19 cellular contexts compared by ENCODE assay signal in the genomic region with DNA sequence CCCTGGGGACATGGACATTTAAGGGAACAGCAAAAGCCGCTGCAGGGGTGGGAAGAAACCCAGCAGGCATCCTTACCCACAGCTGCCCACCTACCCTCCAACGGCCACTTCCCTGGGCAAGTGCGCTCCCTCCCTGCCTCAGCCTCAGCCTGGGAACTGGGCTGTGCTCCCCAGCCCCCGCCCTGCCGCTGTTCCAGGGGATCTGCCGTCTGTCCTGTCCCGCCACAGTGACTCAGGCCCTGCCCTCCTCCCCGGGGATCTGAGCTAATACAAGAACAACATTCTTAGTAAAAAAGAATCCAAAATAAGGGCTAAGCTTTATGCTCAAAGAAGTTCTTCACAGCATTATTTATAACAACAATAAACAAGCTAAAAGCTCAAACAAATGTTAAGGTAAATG. TPM values are rescaled to one million over a fixed set of nuclear protein-coding genes. Genes with fewer than 3 reads are reported as not detected.
DNase-seq lines count a peak whose midpoint lies in the region; ATAC-seq and TF ChIP-seq lines count a peak whose summit lies in the region.
"Had no signal": no experiment of that assay in that cellular context is flagged by ENCODE, and none has a peak within 500 bp of the region (broad histone marks: within the 10 kb centered on the region; RNA-seq: fewer than 3 reads in every experiment).

No MANE protein-coding gene starts in this region.

- H3K36me3 ChIP-seq in brain microvascular endothelial cell (replicated peaks) (no peaks in the 10 kb centered on the region), right atrium auricular region (no peaks in the 10 kb centered on the region), tibial nerve (no peaks in the 10 kb centered on the region)
- H3K36me3 ChIP-seq: spleen had no signal

- H3K9me3 ChIP-seq in right atrium auricular region (no peaks in the 10 kb centered on the region), tibial nerve (no peaks in the 10 kb centered on the region)
- H3K9me3 ChIP-seq: spleen had no signal

- no peak for TF ChIP-seq POLR2A in tibial nerve (IDR thresholded peaks at IDR 0.05)

- in situ Hi-C loops in brain microvascular endothelial cell (cut with HindIII; ENCODE audit: low pct_ligation_motif_present, low sequenced_read_pairs) = no loop called here

- H3K4me1 ChIP-seq in right atrium auricular region = peaks cover 0 to 49% of the 10 kb centered on the region in 2 donors
- H3K4me1 ChIP-seq in tibial nerve = peaks cover 0 to 47% (median 5%) of the 10 kb centered on the region in 4 donors

- TF ChIP-seq EP300 in tibial nerve (IDR thresholded peaks at IDR 0.05) = no peak

- H3K27me3 ChIP-seq in brain microvascular endothelial cell (replicated peaks) = peaks cover 16% of the 10 kb centered on the region
- no peaks in the 10 kb centered on the region for H3K27me3 ChIP-seq in right atrium auricular region
- peaks cover 0 to 9% of the 10 kb centered on the region in 2 donors for H3K27me3 ChIP-seq in tibial nerve

- WGBS in tibial nerve, 2 donors = 29 to 41% methylated on average over 8 of the region's 8 CpGs

- DNase-seq in NCI-H82 (lab: John Stamatoyannopoulos, UW) (peak; percentile 20), NCI-H82 treated with DMSO at 0.1 percent for 48 hours (lab: John Stamatoyannopoulos, UW; ENCODE audit: unreplicated experiment) (no peak), brain microvascular endothelial cell (peak; percentile 51), right atrium auricular region (ENCODE audit: low spot score) (peak; percentile 87), tibial nerve (ENCODE audit: low spot score in 2 of 2) (peak; percentile 58 to 62)
- DNase-seq in activated CD4-positive, alpha-beta T cell treated with anti-CD3 and anti-CD28 coated beads, Interleukin-2, amount 50 U/mL, for 1 hour = no peak
- DNase-seq: 8988T; activated CD4-positive, alpha-beta memory T cell treated with anti-CD3 and anti-CD28 coated beads for 36 hours; activated T-cell treated with anti-CD3 and anti-CD28 coated beads, Interleukin-2, amount 50 U/mL, for 4 hours; head of caudate nucleus; natural killer cell; NCI-H2029 treated with DMSO at 0.1 percent for 48 hours; NCI-H446 treated with DMSO at 0.1 percent for 48 hours; posterior cingulate gyrus; spleen; T-cell had no signal

- no peak overlapping the region for H3K27ac ChIP-seq in brain microvascular endothelial cell
- peak overlapping the region; percentile 51 to 76 for H3K27ac ChIP-seq in right atrium auricular region
- no peak overlapping the region for H3K27ac ChIP-seq in tibial nerve
- H3K27ac ChIP-seq: spleen had no signal

- TF ChIP-seq CTCF in brain microvascular endothelial cell (IDR thresholded peaks at IDR 0.05; ENCODE audit: low read depth, low read length, missing control alignments) (no peak), right atrium auricular region (IDR thresholded peaks at IDR 0.05) (no peak), tibial nerve (IDR thresholded peaks at IDR 0.05) (no peak)

- ATAC-seq in HG02840 (IDR thresholded peaks at IDR 0.05; ENCODE audit: low FRiP score, unreplicated experiment) = no peak
- ATAC-seq in GM19452 (IDR thresholded peaks at IDR 0.05; ENCODE audit: unreplicated experiment) = no peak
- ATAC-seq: activated T-cell treated with anti-CD3 and anti-CD28 coated beads, Interleukin-2, amount 50 U/mL, for 4 hours; esophagus mucosa; natural killer cell; T-cell had no signal

- no peak overlapping the region for H3K4me3 ChIP-seq in brain microvascular endothelial cell (ENCODE audit: low read depth, low read length)
- no peak overlapping the region for H3K4me3 ChIP-seq in right atrium auricular region
- no peak overlapping the region for H3K4me3 ChIP-seq in tibial nerve
- H3K4me3 ChIP-seq: spleen had no signal

RNA-seq across cellular contexts. Expression of gene IQSEC1, which starts 7.4 kb away (rescaled TPM):
- total RNA-seq in right atrium auricular region (10 to 100 TPM; 57.5 to 63.9 TPM), tibial nerve (10 to 100 TPM; 58.2 to 77.5 (median 68.6) TPM)

Comparison
In these comparisons a context has a peak if more than half of its experiments do, and no peak if none do; other contexts are left out.
1. DNase-seq: peak in NCI-H82 (single experiment), brain microvascular endothelial cell (single experiment), right atrium auricular region (single experiment) and tibial nerve (2 of 2); none in NCI-H82 treated with DMSO at 0.1 percent for 48 hours (single experiment) and activated CD4-positive, alpha-beta T cell treated with anti-CD3 and anti-CD28 coated beads, Interleukin-2, amount 50 U/mL, for 1 hour (single experiment).
2. H3K27ac ChIP-seq: peak in right atrium auricular region (2 of 2); none in brain microvascular endothelial cell (single experiment) and tibial nerve (0 of 4).